Comparison of ENCODE assay signal across 20 cellular contexts in the genomic region with DNA sequence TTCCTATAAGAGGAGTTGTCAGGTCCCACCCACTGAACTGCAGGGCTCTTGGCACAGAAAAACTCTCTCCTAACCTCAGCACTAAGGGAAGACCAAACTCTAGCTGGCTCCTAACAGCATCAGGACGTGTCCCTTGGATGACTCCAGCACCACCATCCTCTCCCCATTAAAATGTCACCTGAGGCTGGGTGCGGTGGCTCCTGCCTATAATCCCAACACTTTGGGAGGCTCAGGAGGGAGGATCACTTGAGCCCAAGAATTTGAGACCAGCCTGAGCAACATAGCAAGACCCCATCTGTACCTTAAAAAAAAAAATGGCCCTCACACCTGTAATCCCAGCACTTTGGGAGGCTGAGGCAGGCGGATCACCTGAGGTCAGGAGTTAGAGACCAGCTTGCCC.
"Had no signal": no experiment of that assay in that cellular context is flagged by ENCODE, and none has a peak within 500 bp of the region (broad histone marks: within the 10 kb centered on the region; RNA-seq: fewer than 3 reads in every experiment).

No MANE protein-coding gene starts in this region.

- H3K27ac Mint-ChIP-seq: immature natural killer cell, memory B cell, mesothelial cell of epicardium had no signal

- H3K36me3 Mint-ChIP-seq: immature natural killer cell, memory B cell, mesothelial cell of epicardium had no signal

- DNase-seq: hippocampal formation, hypothalamus, immature natural killer cell, islet precursor cell, kidney, kidney glomerular epithelial cell, left cardiac atrium, left colon, left lung, left ventricle myocardium inferior, left ventricle myocardium superior, lower lobe of right lung, mammary epithelial cell, mesenchymal stem cell, mesendoderm, midbrain, mucosa of descending colon had no signal

- H3K9me3 Mint-ChIP-seq: memory B cell, mesothelial cell of epicardium had no signal

- ATAC-seq: left cardiac atrium, left colon, left lobe of liver, left lung, left ventricle myocardium superior, lower lobe of right lung, mucosa of descending colon had no signal

- H3K4me3 Mint-ChIP-seq: immature natural killer cell, memory B cell, mesothelial cell of epicardium had no signal
